Comparison of ENCODE assay signal across 1 cellular context in genomic region chr11:9765320-9766101, GRCh38.
A peak's percentile ranks its signal among the peaks of the same experiment; 100 is the strongest.
TF ChIP-seq lines count a peak whose summit lies in the region.

No MANE protein-coding gene starts in this region.

TF ChIP-seq in HepG2, 621 proteins besides CTCF, POLR2A, EP300 and RAD21 (continued from another document and continues in another):
- TF ChIP-seq KLF9 (CRISPR knock-in tag; IDR thresholded peaks at IDR 0.05; ENCODE audit: low read depth) (0 out of 2 replicates have a peak, but pooled peaks have one; percentile 61), ZMYM2 (CRISPR knock-in tag; IDR thresholded peaks at IDR 0.05) (peak; percentile 90), ZNF263 (CRISPR knock-in tag; IDR thresholded peaks at IDR 0.05) (peak; percentile 45; the same call in 1 of the 2 replicates), MXD1 (CRISPR knock-in tag; IDR thresholded peaks at IDR 0.05) (no peak), ZNF512 (CRISPR knock-in tag; IDR thresholded peaks at IDR 0.05) (no peak), THAP9 (CRISPR knock-in tag; IDR thresholded peaks at IDR 0.05; ENCODE audit: borderline replicate concordance) (peak; percentile 63; the same call in 1 of the 2 replicates), CREB1 (IDR thresholded peaks at IDR 0.05) (no peak), CREB1 (CRISPR knock-in tag; IDR thresholded peaks at IDR 0.05) (no peak), FOXA1 (IDR thresholded peaks at IDR 0.05) (no peak), FOXA1 (CRISPR knock-in tag; IDR thresholded peaks at IDR 0.05) (no peak), U2AF2 (IDR thresholded peaks at IDR 0.05; ENCODE audit: low read depth, low read length) (no peak), KAT7 (CRISPR knock-in tag; IDR thresholded peaks at IDR 0.05; ENCODE audit: borderline replicate concordance) (no peak), MED13 (CRISPR knock-in tag; IDR thresholded peaks at IDR 0.05) (peak; percentile 56; the same call in 1 of the 2 replicates), NFKBIZ (CRISPR knock-in tag; IDR thresholded peaks at IDR 0.05) (peak; percentile 55; the same call in 1 of the 2 replicates), ZNF3 (CRISPR knock-in tag; IDR thresholded peaks at IDR 0.05) (no peak), PBX3 (CRISPR knock-in tag; IDR thresholded peaks at IDR 0.05; ENCODE audit: borderline replicate concordance) (no peak), SMARCC2 (IDR thresholded peaks at IDR 0.05) (no peak), CENPX (CRISPR knock-in tag; IDR thresholded peaks at IDR 0.05) (no peak), PAF1 (CRISPR knock-in tag; IDR thresholded peaks at IDR 0.05) (no peak), AFF4 (CRISPR knock-in tag; IDR thresholded peaks at IDR 0.05) (no peak), RNF219 (CRISPR knock-in tag; IDR thresholded peaks at IDR 0.05) (no peak), SOX6 (IDR thresholded peaks at IDR 0.05) (no peak), SOX6 (CRISPR knock-in tag; IDR thresholded peaks at IDR 0.05) (peak; percentile 86), ZNF883 (CRISPR knock-in tag; IDR thresholded peaks at IDR 0.05; ENCODE audit: not compliant biosample characterization) (no peak), HES4 (CRISPR knock-in tag; IDR thresholded peaks at IDR 0.05; ENCODE audit: borderline replicate concordance) (peak; percentile 47; the same call in 1 of the 2 replicates), RARG (CRISPR knock-in tag; IDR thresholded peaks at IDR 0.05; ENCODE audit: low read depth) (no peak), ZNF281 (CRISPR knock-in tag; IDR thresholded peaks at IDR 0.05; ENCODE audit: borderline replicate concordance) (peak; percentile 34; the same call in 1 of the 2 replicates), UBTF (CRISPR knock-in tag; IDR thresholded peaks at IDR 0.05) (peak; percentile 93), ZC3H4 (CRISPR knock-in tag; IDR thresholded peaks at IDR 0.05; ENCODE audit: borderline replicate concordance) (no peak), ZNF703 (CRISPR knock-in tag; IDR thresholded peaks at IDR 0.05; ENCODE audit: borderline replicate concordance) (no peak), ZNF850 (CRISPR knock-in tag; conservative IDR thresholded peaks at IDR 0.05) (peak; percentile 99), NR2F1 (CRISPR knock-in tag; IDR thresholded peaks at IDR 0.05) (peak; percentile 76 to 90; a peak in 3 of 4 replicates), KLF16 (CRISPR knock-in tag; IDR thresholded peaks at IDR 0.05) (peak in 1 of 2 experiments; percentile 84; a peak in 1 of 4 replicates), HNRNPH1 (optimal IDR thresholded peaks at IDR 0.05; ENCODE audit: low read depth, low read length) (no peak), KLF15 (CRISPR knock-in tag; IDR thresholded peaks at IDR 0.05; ENCODE audit: borderline replicate concordance) (no peak), ZBTB43 (CRISPR knock-in tag; conservative IDR thresholded peaks at IDR 0.05) (peak; percentile 77; the same call in 1 of the 2 replicates), ZC3H13 (CRISPR knock-in tag; IDR thresholded peaks at IDR 0.05) (no peak; the same call in 1 of the 2 replicates), ZNF232 (CRISPR knock-in tag; IDR thresholded peaks at IDR 0.05; ENCODE audit: borderline replicate concordance) (peak; percentile 69; the same call in 1 of the 2 replicates), RFXANK (CRISPR knock-in tag; IDR thresholded peaks at IDR 0.05) (no peak), SMARCE1 (IDR thresholded peaks at IDR 0.05; ENCODE audit: borderline replicate concordance) (no peak), HDAC1 (CRISPR knock-in tag; IDR thresholded peaks at IDR 0.05) (peak; percentile 90)
